Comparison of ENCODE assay signal across 24 cellular contexts in genomic region chr7:128845987-128846386, GRCh38. TPM values are rescaled to one million over a fixed set of nuclear protein-coding genes. Genes with fewer than 3 reads are reported as not detected.
"Had no signal": no experiment of that assay in that cellular context is flagged by ENCODE, and none has a peak within 500 bp of the region (broad histone marks: within the 10 kb centered on the region; RNA-seq: fewer than 3 reads in every experiment).

No MANE protein-coding gene starts in this region.

- H3K4me3 ChIP-seq: cardiac muscle cell, SK-N-MC had no signal

- ATAC-seq: activated T-helper 17 cell treated with anti-CD3 and anti-CD28 coated beads, Interleukin-2, amount 50 U/mL, for 72 hours; PC-3; T-cell had no signal

- DNase-seq: activated CD4-positive, alpha-beta memory T cell treated with anti-CD3 and anti-CD28 coated beads for 36 hours; activated CD4-positive, alpha-beta T cell treated with anti-CD3 and anti-CD28 coated beads, Interleukin-2, amount 10 ng/mL, durations not matched to agents 7 days and 5 days; activated CD4-positive, CD25-positive, alpha-beta regulatory T cell; activated gamma-delta T cell; activated naive CD4-positive, alpha-beta T cell treated with anti-CD3 and anti-CD28 coated beads for 36 hours; activated T-cell treated with anti-CD3 and anti-CD28 coated beads for 4 hours; activated T-cell treated with anti-CD3 and anti-CD28 coated beads, Interleukin-2, amount 50 U/mL, for 48 hours; amygdala; brain microvascular endothelial cell; KG1; NCI-H1048; NCI-H1694; NCI-H2029; NCI-H2107; NCI-H510A treated with DMSO at 0.1 percent for 48 hours; NCI-H69; PC-3; T-cell; T-helper 2 cell; T1000 had no signal

- H3K27me3 ChIP-seq: brain microvascular endothelial cell, cardiac muscle cell had no signal

- H3K27ac ChIP-seq: brain microvascular endothelial cell, cardiac muscle cell, SK-N-MC, VCaP had no signal

RNA-seq across cellular contexts. Expression of gene FLNC, which starts 15.8 kb away (rescaled TPM):
- total RNA-seq: activated CD4-positive, alpha-beta T cell treated with anti-CD3 and anti-CD28 coated beads, Interleukin-2, amount 10 ng/mL, durations not matched to agents 7 days and 5 days had no signal
